15 cellular contexts compared by ENCODE assay signal in genomic region chr6:42093582-42094329, GRCh38. TPM values are rescaled to one million over a fixed set of nuclear protein-coding genes. Genes with fewer than 3 reads are reported as not detected.
DNase-seq lines count a peak whose midpoint lies in the region; ATAC-seq and TF ChIP-seq lines count a peak whose summit lies in the region.
"Had no signal": no experiment of that assay in that cellular context is flagged by ENCODE, and none has a peak within 500 bp of the region (broad histone marks: within the 10 kb centered on the region; RNA-seq: fewer than 3 reads in every experiment).

No MANE protein-coding gene starts in this region.

- H3K4me1 ChIP-seq in GM23338 (ENCODE audit: insufficient read depth) (peaks cover 11% of the 10 kb centered on the region), PC-3 (ENCODE audit: insufficient read depth, low read length) (peaks cover 11% of the 10 kb centered on the region), neural progenitor cell (no peaks in the 10 kb centered on the region)

- ATAC-seq in GM23338, result peak; percentile 76
- ATAC-seq in PC-3, result peak; percentile 24; the same call in 1 of the 2 replicates
- peak; percentile 83 for ATAC-seq in Right ventricle myocardium superior (ENCODE audit: poor library complexity)
- ATAC-seq in natural killer cell treated with Interleukin-12 subunit alpha and Interleukin-12 subunit beta and Interleukin-15 and Interleukin-18, amount 100 ng/mL, for 72 hours, result no peak
- ATAC-seq: activated naive CD8-positive, alpha-beta T cell treated with anti-CD3 and anti-CD28 coated beads, Interleukin-2, amount 50 U/mL, for 24 hours had no signal

- DNase-seq in GM23338 (ENCODE audit: low spot score), result peak; percentile 77
- peak; percentile 18 for DNase-seq in PC-3
- no peak for DNase-seq in Right ventricle myocardium superior
- no peak for DNase-seq in neural progenitor cell (ENCODE audit: low spot score)
- DNase-seq in GF-D8 (lab: John Stamatoyannopoulos, UW), result no peak
- no peak for DNase-seq in natural killer cell treated with Interleukin-12 subunit alpha and Interleukin-12 subunit beta and Interleukin-15 and Interleukin-18, amount 100 ng/mL, for 72 hours (ENCODE audit: low spot score)
- no peak for DNase-seq in foreskin fibroblast
- DNase-seq in NCI-H2196 treated with DMSO at 0.1 percent for 48 hours (lab: John Stamatoyannopoulos, UW; ENCODE audit: unreplicated experiment), result no peak
- DNase-seq: activated CD4-positive, alpha-beta T cell treated with anti-CD3 and anti-CD28 coated beads, Interleukin-2, amount 10 ng/mL, durations not matched to agents 24 days and 14 days; activated naive CD8-positive, alpha-beta T cell treated with anti-CD3 and anti-CD28 coated beads, Interleukin-2, amount 50 U/mL, for 24 hours; central memory CD4-positive, alpha-beta T cell; NCI-H2029; SHP77 had no signal

- H3K27me3 Mint-ChIP-seq in GM23338 (ENCODE audit: insufficient read depth, low read depth, poor library complexity) (peaks cover 58% of the 10 kb centered on the region), neural progenitor cell (ENCODE audit: insufficient read depth, low read depth) (peaks cover 2% of the 10 kb centered on the region)
- peaks cover 0 to 4% of the 10 kb centered on the region in 2 donors for H3K27me3 Mint-ChIP-seq in natural killer cell treated with Interleukin-12 subunit alpha and Interleukin-12 subunit beta and Interleukin-15 and Interleukin-18, amount 100 ng/mL, for 72 hours
- H3K27me3 Mint-ChIP-seq: activated CD4-positive, alpha-beta T cell treated with anti-CD3 and anti-CD28 coated beads, Interleukin-2, amount 10 ng/mL, durations not matched to agents 24 days and 14 days; activated naive CD8-positive, alpha-beta T cell treated with anti-CD3 and anti-CD28 coated beads, Interleukin-2, amount 50 U/mL, for 24 hours had no signal

- H3K27ac Mint-ChIP-seq in GM23338 (peak overlapping the region; percentile 33; the same call in 1 of the 2 replicates), neural progenitor cell (peak overlapping the region; percentile 60)
- no peak overlapping the region for H3K27ac Mint-ChIP-seq in natural killer cell treated with Interleukin-12 subunit alpha and Interleukin-12 subunit beta and Interleukin-15 and Interleukin-18, amount 100 ng/mL, for 72 hours
- H3K27ac Mint-ChIP-seq: activated CD4-positive, alpha-beta T cell treated with anti-CD3 and anti-CD28 coated beads, Interleukin-2, amount 10 ng/mL, durations not matched to agents 24 days and 14 days; activated naive CD8-positive, alpha-beta T cell treated with anti-CD3 and anti-CD28 coated beads, Interleukin-2, amount 50 U/mL, for 24 hours; T-helper 2 cell treated with Interferon-gamma antibody and Interleukin-4, amounts not matched to agents 5 μg/mL and 100 μg/mL, for 36 hours had no signal

- H2AFZ ChIP-seq in GM23338 (no peak overlapping the region), PC-3 (ENCODE audit: low read length) (no peak overlapping the region), neural progenitor cell (replicated peaks) (no peak overlapping the region)

- H3K36me3 Mint-ChIP-seq in GM23338 (ENCODE audit: low read depth) (no peaks in the 10 kb centered on the region; the same call in 2 of the 3 replicates), neural progenitor cell (no peaks in the 10 kb centered on the region)
- no peaks in the 10 kb centered on the region for H3K36me3 Mint-ChIP-seq in natural killer cell treated with Interleukin-12 subunit alpha and Interleukin-12 subunit beta and Interleukin-15 and Interleukin-18, amount 100 ng/mL, for 72 hours

- no peaks in the 10 kb centered on the region for H3K36me3 ChIP-seq in GM23338 (ENCODE audit: insufficient read depth)
- H3K36me3 ChIP-seq in PC-3 (ENCODE audit: low read depth, low read length), result no peaks in the 10 kb centered on the region
- H3K36me3 ChIP-seq in neural progenitor cell, result no peaks in the 10 kb centered on the region

- H3K4me1 Mint-ChIP-seq in GM23338 (peaks cover 19% of the 10 kb centered on the region), neural progenitor cell (peaks cover 1% of the 10 kb centered on the region)
- peaks cover 0 to 7% of the 10 kb centered on the region in 2 donors for H3K4me1 Mint-ChIP-seq in natural killer cell treated with Interleukin-12 subunit alpha and Interleukin-12 subunit beta and Interleukin-15 and Interleukin-18, amount 100 ng/mL, for 72 hours (ENCODE audit: low read depth in 2 of 2)

- H4K20me1 ChIP-seq in GM23338 (replicated peaks; ENCODE audit: insufficient read depth), result 0 out of 2 replicates have a peak, but pooled peaks cover 5% of the 10 kb centered on the region
- H4K20me1 ChIP-seq in PC-3 (ENCODE audit: low read length), result no peaks in the 10 kb centered on the region
- H4K20me1 ChIP-seq in neural progenitor cell (ENCODE audit: low read depth), result no peaks in the 10 kb centered on the region

- peak in 1 of 2 experiments; percentile 36; a peak in 2 of 4 replicates for TF ChIP-seq CTCF in GM23338 (conservative IDR thresholded peaks at IDR 0.05; ENCODE audit: low read depth in 2 of 2)
- TF ChIP-seq CTCF in PC-3 (conservative IDR thresholded peaks at IDR 0.05; ENCODE audit: low read depth, low read length), result no peak
- no peak for TF ChIP-seq CTCF in neural progenitor cell (IDR thresholded peaks at IDR 0.05)
- TF ChIP-seq CTCF in foreskin fibroblast (IDR thresholded peaks at IDR 0.05; ENCODE audit: low read depth, low read length), result no peak

- POLR2A ChIA-PET in PC-3 (lab: Charles Lee; ENCODE audit: unreplicated experiment), result interaction anchor here (0.6 kb wide), 1 partner anchor 54 kb away, joined by 3 read pairs; no protein-coding TSS in a partner anchor

- no peaks in the 10 kb centered on the region for H3K9me3 Mint-ChIP-seq in GM23338
- H3K9me3 Mint-ChIP-seq in neural progenitor cell, result no peaks in the 10 kb centered on the region
- no peaks in the 10 kb centered on the region for H3K9me3 Mint-ChIP-seq in natural killer cell treated with Interleukin-12 subunit alpha and Interleukin-12 subunit beta and Interleukin-15 and Interleukin-18, amount 100 ng/mL, for 72 hours
- H3K9me3 Mint-ChIP-seq: activated CD4-positive, alpha-beta T cell treated with anti-CD3 and anti-CD28 coated beads, Interleukin-2, amount 10 ng/mL, durations not matched to agents 24 days and 14 days; activated naive CD8-positive, alpha-beta T cell treated with anti-CD3 and anti-CD28 coated beads, Interleukin-2, amount 50 U/mL, for 24 hours; T-helper 2 cell treated with Interferon-gamma antibody and Interleukin-4, amounts not matched to agents 5 μg/mL and 100 μg/mL, for 36 hours had no signal

- H3K4me2 ChIP-seq in GM23338, result peak overlapping the region; percentile 55
- H3K4me2 ChIP-seq in PC-3 (ENCODE audit: low read length), result no peak overlapping the region
- H3K4me2 ChIP-seq in neural progenitor cell, result no peak overlapping the region

- intact Hi-C loops in PC-3 (cut with micrococcal nuclease), result no loop called here
- intact Hi-C loops in Right ventricle myocardium superior (cut with DNase I), result no loop called here

- H3K27ac ChIP-seq in GM23338 (ENCODE audit: low read depth) (no peak overlapping the region), PC-3 (ENCODE audit: low read length) (no peak overlapping the region), neural progenitor cell (no peak overlapping the region)
- H3K27ac ChIP-seq: C4-2B had no signal

- H3K27me3 ChIP-seq in GM23338 (ENCODE audit: insufficient read depth) (peaks cover 82% of the 10 kb centered on the region), PC-3 (ENCODE audit: low read length) (no peaks in the 10 kb centered on the region), neural progenitor cell (peaks cover 2% of the 10 kb centered on the region)

- CTCF ChIA-PET in PC-3 (lab: Charles Lee), result interaction anchor here (0.5 kb wide), 1 partner anchor 20 kb away, joined by 3 read pairs; no protein-coding TSS in a partner anchor

- H3K4me3 ChIP-seq in GM23338, result no peak overlapping the region
- H3K4me3 ChIP-seq in PC-3 (ENCODE audit: low read length), result no peak overlapping the region
- H3K4me3 ChIP-seq in neural progenitor cell, result no peak overlapping the region
- H3K4me3 ChIP-seq in foreskin fibroblast (ENCODE audit: low read depth in 1 of 2, low read length in 2 of 2), result no peak overlapping the region

- no TSS peak for BruUV-seq in PC-3 (replicated peaks; lab: Mats Ljungman, UMichigan)

- H3K4me3 Mint-ChIP-seq in GM23338, result no peak overlapping the region; the same call in 2 of the 3 replicates
- H3K4me3 Mint-ChIP-seq in neural progenitor cell, result no peak overlapping the region
- H3K4me3 Mint-ChIP-seq in natural killer cell treated with Interleukin-12 subunit alpha and Interleukin-12 subunit beta and Interleukin-15 and Interleukin-18, amount 100 ng/mL, for 72 hours, result no peak overlapping the region
- H3K4me3 Mint-ChIP-seq: activated CD4-positive, alpha-beta T cell treated with anti-CD3 and anti-CD28 coated beads, Interleukin-2, amount 10 ng/mL, durations not matched to agents 24 days and 14 days; activated naive CD8-positive, alpha-beta T cell treated with anti-CD3 and anti-CD28 coated beads, Interleukin-2, amount 50 U/mL, for 24 hours; T-helper 2 cell treated with Interferon-gamma antibody and Interleukin-4, amounts not matched to agents 5 μg/mL and 100 μg/mL, for 36 hours had no signal

- H3K9ac ChIP-seq in PC-3 (ENCODE audit: low read length) (no peak overlapping the region), neural progenitor cell (no peak overlapping the region)

- no peaks in the 10 kb centered on the region for H3K79me2 ChIP-seq in GM23338 (replicated peaks; ENCODE audit: insufficient read depth)
- no peaks in the 10 kb centered on the region for H3K79me2 ChIP-seq in PC-3 (ENCODE audit: low read length)
- no peaks in the 10 kb centered on the region for H3K79me2 ChIP-seq in neural progenitor cell (ENCODE audit: low read depth)

- H3K9me3 ChIP-seq in PC-3 (ENCODE audit: low read length) (no peaks in the 10 kb centered on the region), neural progenitor cell (ENCODE audit: low read depth) (no peaks in the 10 kb centered on the region)

- no peaks in the 10 kb centered on the region; the same call in 1 of the 2 replicates for H3F3A ChIP-seq in GM23338 (replicated peaks; ENCODE audit: low read depth)
- no peaks in the 10 kb centered on the region for H3F3A ChIP-seq in PC-3 (ENCODE audit: low read length, unreplicated experiment)
- H3F3A ChIP-seq in neural progenitor cell (ENCODE audit: low read depth), result no peaks in the 10 kb centered on the region

- H3K9me2 ChIP-seq in GM23338 (ENCODE audit: insufficient read depth), result no peaks in the 10 kb centered on the region
- H3K9me2 ChIP-seq in PC-3 (replicated peaks; ENCODE audit: low read length), result no peaks in the 10 kb centered on the region

RNA-seq across cellular contexts. Expression of gene TAF8, which starts 43.4 kb away (rescaled TPM):
- total RNA-seq in GM23338 (2014; rRNA removed; shearing (Covaris generic)), result 26.5 and 30.6 TPM in 2 replicates
- polyA plus RNA-seq in GM23338 (2016; fragmentation: Nextera tagmentation; extraction: Ambion mirVana), result 18.7 and 19.1 TPM in 2 replicates
- 18.3 and 20.7 TPM in 2 replicates for total RNA-seq in PC-3 (2014; rRNA removed)
- 28.7 TPM for total RNA-seq in Right ventricle myocardium superior
- 38.0 and 43.8 TPM in 2 replicates for total RNA-seq in neural progenitor cell (ENCODE audit: low replicate concordance)
- total RNA-seq in natural killer cell treated with Interleukin-12 subunit alpha and Interleukin-12 subunit beta and Interleukin-15 and Interleukin-18, amount 100 ng/mL, for 72 hours, result 10 to 100 TPM; 38.7 to 44.1 TPM

RNA-seq across cellular contexts. Expression of gene C6orf132, which starts 48.7 kb away (rescaled TPM):
- total RNA-seq in GM23338 (2014; rRNA removed; shearing (Covaris generic)), result 40.9 and 48.3 TPM in 2 replicates
- polyA plus RNA-seq in GM23338 (2016; fragmentation: Nextera tagmentation; extraction: Ambion mirVana), result 22.2 and 24.3 TPM in 2 replicates
- total RNA-seq in PC-3 (2014; rRNA removed) (66.0 and 86.3 TPM in 2 replicates), Right ventricle myocardium superior (1.9 TPM), neural progenitor cell (ENCODE audit: low replicate concordance) (1.2 and 1.8 TPM in 2 replicates)
- under 1 TPM; 0.17 to 0.42 TPM for total RNA-seq in natural killer cell treated with Interleukin-12 subunit alpha and Interleukin-12 subunit beta and Interleukin-15 and Interleukin-18, amount 100 ng/mL, for 72 hours

Comparison
In these comparisons a context has a peak if more than half of its experiments do, and no peak if none do; other contexts are left out.
1. ATAC-seq: peak in GM23338 (single experiment), PC-3 (single experiment) and Right ventricle myocardium superior (single experiment); none in natural killer cell treated with Interleukin-12 subunit alpha and Interleukin-12 subunit beta and Interleukin-15 and Interleukin-18, amount 100 ng/mL, for 72 hours (0 of 2).
2. DNase-seq: peak in GM23338 (single experiment) and PC-3 (single experiment); none in Right ventricle myocardium superior (single experiment), neural progenitor cell (single experiment), GF-D8 (single experiment), natural killer cell treated with Interleukin-12 subunit alpha and Interleukin-12 subunit beta and Interleukin-15 and Interleukin-18, amount 100 ng/mL, for 72 hours (single experiment), foreskin fibroblast (0 of 2) and NCI-H2196 treated with DMSO at 0.1 percent for 48 hours (single experiment).
3. H3K27ac Mint-ChIP-seq: peak in GM23338 (single experiment) and neural progenitor cell (single experiment); none in natural killer cell treated with Interleukin-12 subunit alpha and Interleukin-12 subunit beta and Interleukin-15 and Interleukin-18, amount 100 ng/mL, for 72 hours (0 of 2).
4. RNA of gene C6orf132, which starts 48.7 kb away (total RNA-seq): 66.0 to 86.3 TPM in PC-3 and 40.9 to 48.3 TPM in GM23338; 1.9 TPM in Right ventricle myocardium superior (single experiment), 1.2 to 1.8 TPM in neural progenitor cell and 0.17 to 0.42 TPM in natural killer cell treated with Interleukin-12 subunit alpha and Interleukin-12 subunit beta and Interleukin-15 and Interleukin-18, amount 100 ng/mL, for 72 hours; every median in the first group is over 10 times any median in the second.